Comparison of ENCODE assay signal across 8 cellular contexts in the genomic region with DNA sequence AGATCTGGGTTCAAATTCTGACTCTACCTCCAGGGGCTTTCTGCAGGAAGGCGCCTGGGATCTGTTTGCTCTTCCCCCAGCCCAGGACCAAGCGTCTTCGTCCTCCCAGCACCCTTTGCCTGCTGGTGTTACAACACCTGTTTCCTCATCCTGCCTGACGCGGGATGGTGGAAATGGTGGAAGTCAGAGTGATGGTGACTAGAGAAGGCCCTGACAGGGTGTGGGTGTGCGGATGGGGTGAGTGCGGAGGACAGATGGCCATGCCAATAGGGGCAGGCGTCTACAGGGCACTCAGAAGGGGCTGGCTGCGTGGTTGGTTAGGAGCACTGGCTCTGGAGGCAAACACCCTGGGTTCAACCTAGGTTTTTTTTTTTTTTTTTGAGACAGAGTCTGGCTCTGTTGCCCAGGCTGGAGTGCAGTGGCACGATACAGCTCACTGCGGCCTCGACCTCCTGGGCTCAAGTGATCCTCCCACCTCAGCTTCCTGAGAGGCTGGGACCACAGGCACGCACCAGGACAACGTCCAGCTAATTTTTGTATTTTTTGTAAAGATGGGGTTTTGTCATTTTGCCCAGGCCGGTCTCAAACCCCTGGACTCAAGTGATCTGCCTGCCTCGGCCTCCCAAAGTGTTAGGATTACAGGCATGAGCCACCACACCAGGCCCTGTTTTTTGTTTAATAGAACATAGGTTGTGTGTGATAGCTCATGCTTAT. TPM values are rescaled to one million over a fixed set of nuclear protein-coding genes. Genes with fewer than 3 reads are reported as not detected.
DNase-seq lines count a peak whose midpoint lies in the region; ATAC-seq and TF ChIP-seq lines count a peak whose summit lies in the region.

No MANE protein-coding gene starts in this region.

- in situ Hi-C loops in GM23248 (cut with MboI): no loop called here

- H3K4me3 ChIP-seq in GM23248: no peak overlapping the region; the same call in 1 of the 2 replicates
- H3K4me3 ChIP-seq in skin epidermis: peak overlapping the region; percentile 56 to 79 (median 60)

- WGBS in GM23248 (ENCODE audit: low coverage in 1 of 2, low lambda C conversion rate in 2 of 2, missing lambda C conversion rate in 2 of 2), 2 experiments: 88 to 89% methylated on average over 16 of the region's 16 CpGs

- H2AFZ ChIP-seq in GM23248: no peak overlapping the region

- no peaks in the 10 kb centered on the region for H3F3A ChIP-seq in GM23248 (ENCODE audit: insufficient read depth)

- ATAC-seq in activated B cell treated with CpG ODN at 0.5 μM for 24 hours (ENCODE audit: low read depth) (no peak), left cardiac atrium (peak; percentile 8 to 16), GM21381 (IDR thresholded peaks at IDR 0.05; ENCODE audit: unreplicated experiment) (no peak)

- H3K27ac ChIP-seq in GM23248: no peak overlapping the region
- H3K27ac ChIP-seq in skin epidermis: peak overlapping the region; percentile 45 to 89 (median 79)

- H3K79me2 ChIP-seq in GM23248 (ENCODE audit: insufficient read depth): no peaks in the 10 kb centered on the region

- no peaks in the 10 kb centered on the region for H3K9me3 ChIP-seq in GM23248 (ENCODE audit: low read depth)

- peak overlapping the region; percentile 83 for H3K4me2 ChIP-seq in GM23248 (ENCODE audit: unreplicated experiment)

- H3K9ac ChIP-seq in GM23248: no peak overlapping the region

- no peaks in the 10 kb centered on the region for H3K36me3 ChIP-seq in GM23248 (ENCODE audit: low read depth)

- no peaks in the 10 kb centered on the region for H4K20me1 ChIP-seq in GM23248 (ENCODE audit: insufficient read depth)

- intact Hi-C loops in activated B cell treated with CpG ODN at 0.5 μM for 24 hours (cut with micrococcal nuclease): no loop called here
- intact Hi-C loops in left cardiac atrium (cut with DNase I): no loop called here

- DNase-seq in GM23248 (no peak), activated B cell treated with CpG ODN at 0.5 μM for 24 hours (no peak), left cardiac atrium (no peak), NCI-H1048 (lab: John Stamatoyannopoulos, UW) (no peak), epidermal melanocyte (ENCODE audit: insufficient read length, low spot score) (no peak)
- DNase-seq in stimulated activated CD4-positive, alpha-beta T cell treated with anti-CD3 and anti-CD28 coated beads, Interleukin-1b, Interleukin-23, amount 100 ng/mL, for 48 hours: no peak

- H3K4me1 Mint-ChIP-seq in activated B cell treated with CpG ODN at 0.5 μM for 24 hours: peaks cover 58% of the 10 kb centered on the region

- CTCF ChIA-PET in activated B cell treated with CpG ODN at 0.5 μM for 24 hours (lab: Charles Lee): interaction anchor here (1.7 kb wide), 1 partner anchor 18 kb away, joined by 6 read pairs; no protein-coding TSS in a partner anchor

- peak overlapping the region; percentile 80 for H3K27ac Mint-ChIP-seq in activated B cell treated with CpG ODN at 0.5 μM for 24 hours

- POLR2A ChIA-PET in activated B cell treated with CpG ODN at 0.5 μM for 24 hours (lab: Charles Lee): interaction anchor here (0.6 to 4.2 kb wide), 8 partner anchors 8 to 224 kb away, joined by 3 to 55 read pairs (median 9); no protein-coding TSS in a partner anchor

- TF ChIP-seq CTCF in activated B cell treated with CpG ODN at 0.5 μM for 24 hours (IDR thresholded peaks at IDR 0.05): no peak

- no peaks in the 10 kb centered on the region for H3K4me1 ChIP-seq in GM23248 (ENCODE audit: insufficient read depth)

- H3K27me3 Mint-ChIP-seq in activated B cell treated with CpG ODN at 0.5 μM for 24 hours: no peaks in the 10 kb centered on the region

- H3K36me3 Mint-ChIP-seq in activated B cell treated with CpG ODN at 0.5 μM for 24 hours (ENCODE audit: low read depth): peaks cover 26% of the 10 kb centered on the region

- H3K9me3 Mint-ChIP-seq in activated B cell treated with CpG ODN at 0.5 μM for 24 hours: no peaks in the 10 kb centered on the region

- no peaks in the 10 kb centered on the region for H3K27me3 ChIP-seq in GM23248 (replicated peaks; ENCODE audit: insufficient read depth)

- H3K4me3 Mint-ChIP-seq in activated B cell treated with CpG ODN at 0.5 μM for 24 hours: peak overlapping the region; percentile 97

- no peaks in the 10 kb centered on the region for H3K9me2 ChIP-seq in GM23248 (ENCODE audit: insufficient read depth)

RNA-seq across cellular contexts. Expression of a gene that starts 1.5 kb away (rescaled TPM):
- 3.3 and 4.4 TPM in 2 replicates for total RNA-seq in GM23248 (2014; rRNA removed; shearing (Covaris generic))
- 4.5 and 4.7 TPM in 2 replicates for polyA plus RNA-seq in GM23248 (2016; fragmentation: Nextera tagmentation; extraction: Ambion mirVana)
- 56.1 and 78.6 TPM in 2 replicates for total RNA-seq in activated B cell treated with CpG ODN at 0.5 μM for 24 hours
- 10 to 100 TPM; 12.0 to 15.6 TPM for total RNA-seq in left cardiac atrium

RNA-seq across cellular contexts. Expression of a gene that starts 40.5 kb away (rescaled TPM):
- 32.0 and 39.1 TPM in 2 replicates for total RNA-seq in GM23248 (2014; rRNA removed; shearing (Covaris generic))
- 42.7 and 46.5 TPM in 2 replicates for polyA plus RNA-seq in GM23248 (2016; fragmentation: Nextera tagmentation; extraction: Ambion mirVana)
- total RNA-seq in activated B cell treated with CpG ODN at 0.5 μM for 24 hours: 53.7 and 55.1 TPM in 2 replicates
- total RNA-seq in left cardiac atrium: 10 to 100 TPM; 25.2 to 29.9 TPM

RNA-seq across cellular contexts. Expression of a gene that starts 43.2 kb away (rescaled TPM):
- 36.4 and 48.3 TPM in 2 replicates for total RNA-seq in GM23248 (2014; rRNA removed; shearing (Covaris generic))
- 7.4 and 7.7 TPM in 2 replicates for polyA plus RNA-seq in GM23248 (2016; fragmentation: Nextera tagmentation; extraction: Ambion mirVana)
- total RNA-seq in activated B cell treated with CpG ODN at 0.5 μM for 24 hours (48.3 and 52.0 TPM in 2 replicates), left cardiac atrium (10 to 100 TPM; 25.0 TPM)

Comparison
In these comparisons a context has a peak if more than half of its experiments do, and no peak if none do; other contexts are left out.
1. ATAC-seq: peak in left cardiac atrium (2 of 2); none in activated B cell treated with CpG ODN at 0.5 μM for 24 hours (single experiment) and GM21381 (single experiment).